Comparison of ENCODE assay signal across 7 cellular contexts in genomic region chr11:123059056-123059920, GRCh38. TPM values are rescaled to one million over a fixed set of nuclear protein-coding genes. Genes with fewer than 3 reads are reported as not detected.
DNase-seq lines count a peak whose midpoint lies in the region; ATAC-seq and TF ChIP-seq lines count a peak whose summit lies in the region.
"Not testable (repeated sequence)": the region's sequence is repeated elsewhere in the genome, so short reads cannot be mapped to it uniquely, and the experiment has no call there.

No MANE protein-coding gene starts in this region.

- H3K4me3 ChIP-seq in GM06990 (replicated peaks; ENCODE audit: low read depth, low read length), result peak overlapping the region; percentile 74
- H3K4me3 ChIP-seq in MM.1S (ENCODE audit: low read length), result peak overlapping the region; percentile 95
- H3K4me3 ChIP-seq in breast epithelium, result peak overlapping the region; percentile 81 to 97 (median 86)
- H3K4me3 ChIP-seq in fibroblast of villous mesenchyme (ENCODE audit: low read depth, low read length), result peak overlapping the region; percentile 100
- peak overlapping the region; percentile 88 to 99 (median 94) for H3K4me3 ChIP-seq in gastrocnemius medialis

- H3K9me3 Mint-ChIP-seq in activated CD4-positive, alpha-beta memory T cell treated with anti-CD3 and anti-CD28 coated beads for 36 hours; mesothelial cell of epicardium: not testable (repeated sequence)

- peaks cover 68% of the 10 kb centered on the region for H4K20me1 ChIP-seq in MM.1S (ENCODE audit: insufficient read depth, low read length)

- not testable (repeated sequence) for H3K9me3 ChIP-seq in MM.1S (replicated peaks; ENCODE audit: insufficient read depth, low read length); breast epithelium; gastrocnemius medialis

- CTCF ChIA-PET in activated CD4-positive, alpha-beta memory T cell treated with anti-CD3 and anti-CD28 coated beads for 36 hours (lab: Charles Lee), result interaction anchor here (0.9 to 1.1 kb wide), 2 partner anchors 44 to 205 kb away, joined by 3 read pairs; no protein-coding TSS in a partner anchor

- H2AFZ ChIP-seq in MM.1S (ENCODE audit: low read length), result not testable (repeated sequence)

- not testable (repeated sequence) for TF ChIP-seq POLR2A in breast epithelium (IDR thresholded peaks at IDR 0.05); gastrocnemius medialis (IDR thresholded peaks at IDR 0.05)

- peaks cover 73% of the 10 kb centered on the region for H3K79me2 ChIP-seq in MM.1S (ENCODE audit: low read length)

- peaks cover 49% of the 10 kb centered on the region for H3K4me1 Mint-ChIP-seq in activated CD4-positive, alpha-beta memory T cell treated with anti-CD3 and anti-CD28 coated beads for 36 hours (ENCODE audit: low read depth)
- peaks cover 51% of the 10 kb centered on the region for H3K4me1 Mint-ChIP-seq in mesothelial cell of epicardium

- not testable (repeated sequence) for DNase-seq in GM06990 (ENCODE audit: extremely low read depth, insufficient read length); MM.1S; activated CD4-positive, alpha-beta memory T cell treated with anti-CD3 and anti-CD28 coated beads for 36 hours; breast epithelium (ENCODE audit: low spot score in 2 of 2); fibroblast of villous mesenchyme (ENCODE audit: low read depth); mesothelial cell of epicardium (ENCODE audit: low spot score in 2 of 2, unreplicated experiment in 2 of 2); gastrocnemius medialis

- intact Hi-C loops in activated CD4-positive, alpha-beta memory T cell treated with anti-CD3 and anti-CD28 coated beads for 36 hours (cut with micrococcal nuclease), result loop anchor here (2.0 kb wide), 1 partner anchor 76 kb away; no protein-coding TSS in a partner anchor
- intact Hi-C loops in breast epithelium (cut with DNase I; ENCODE audit: low total_unique reads), result not testable (repeated sequence)
- intact Hi-C loops in gastrocnemius medialis (cut with DNase I; ENCODE audit: low total_unique reads), result loop anchor here (10.0 kb wide), 1 partner anchor 194 kb away; no protein-coding TSS in a partner anchor

- H3K9me2 ChIP-seq in MM.1S (replicated peaks; ENCODE audit: insufficient read depth, low read length), result not testable (repeated sequence)

- peaks cover 78% of the 10 kb centered on the region for H3K36me3 Mint-ChIP-seq in activated CD4-positive, alpha-beta memory T cell treated with anti-CD3 and anti-CD28 coated beads for 36 hours
- peaks cover 45% of the 10 kb centered on the region for H3K36me3 Mint-ChIP-seq in mesothelial cell of epicardium

- peaks cover 78% of the 10 kb centered on the region for H3F3A ChIP-seq in MM.1S (ENCODE audit: insufficient read depth, low read length)

- H3K27ac ChIP-seq in MM.1S (ENCODE audit: low read length), result peak overlapping the region; percentile 99; the same call in 1 of the 2 replicates
- peak overlapping the region; percentile 29 to 100 for H3K27ac ChIP-seq in breast epithelium
- peak overlapping the region; percentile 37 to 99 (median 76) for H3K27ac ChIP-seq in gastrocnemius medialis

- H3K9ac ChIP-seq in MM.1S (ENCODE audit: low read length), result peak overlapping the region; percentile 95; the same call in 1 of the 2 replicates

- TF ChIP-seq CTCF in GM06990 (IDR thresholded peaks at IDR 0.05; ENCODE audit: insufficient read depth, low read length, poor library complexity, severe bottlenecking); MM.1S (IDR thresholded peaks at IDR 0.05; ENCODE audit: low read length); breast epithelium (IDR thresholded peaks at IDR 0.05); fibroblast of villous mesenchyme (IDR thresholded peaks at IDR 0.05; ENCODE audit: insufficient read depth, low read depth, low read length); mesothelial cell of epicardium (IDR thresholded peaks at IDR 0.05; ENCODE audit: unreplicated experiment); gastrocnemius medialis (IDR thresholded peaks at IDR 0.05 in 4 of 5, conservative IDR thresholded peaks at IDR 0.05 in 1 of 5): not testable (repeated sequence)

- H3K4me3 Mint-ChIP-seq in activated CD4-positive, alpha-beta memory T cell treated with anti-CD3 and anti-CD28 coated beads for 36 hours, result peak overlapping the region; percentile 99
- H3K4me3 Mint-ChIP-seq in mesothelial cell of epicardium, result peak overlapping the region; percentile 93

- in situ Hi-C loops in gastrocnemius medialis (cut with MboI; ENCODE audit: low sequenced_read_pairs in 4 of 4), result not testable (repeated sequence)

- not testable (repeated sequence) for H3K27me3 Mint-ChIP-seq in activated CD4-positive, alpha-beta memory T cell treated with anti-CD3 and anti-CD28 coated beads for 36 hours; mesothelial cell of epicardium (ENCODE audit: low read depth)

- peaks cover 25% of the 10 kb centered on the region for H3K4me1 ChIP-seq in MM.1S (ENCODE audit: low read length)
- H3K4me1 ChIP-seq in breast epithelium, result not testable (repeated sequence)
- H3K4me1 ChIP-seq in gastrocnemius medialis, result peaks cover 63 to 69% of the 10 kb centered on the region in 2 donors

- peaks cover 31% of the 10 kb centered on the region for H3K36me3 ChIP-seq in GM06990 (ENCODE audit: control insufficient read depth, insufficient read depth, low read length)
- peaks cover 43% of the 10 kb centered on the region for H3K36me3 ChIP-seq in MM.1S (replicated peaks; ENCODE audit: insufficient read depth, low read length)
- H3K36me3 ChIP-seq in breast epithelium, result not testable (repeated sequence)
- peaks cover 16 to 68% of the 10 kb centered on the region in 2 donors for H3K36me3 ChIP-seq in gastrocnemius medialis

- peak overlapping the region; percentile 78 for H3K4me2 ChIP-seq in MM.1S (ENCODE audit: low read depth, low read length)

- not testable (repeated sequence) for ATAC-seq in gastrocnemius medialis

- POLR2A ChIA-PET in activated CD4-positive, alpha-beta memory T cell treated with anti-CD3 and anti-CD28 coated beads for 36 hours (lab: Charles Lee), result interaction anchor here (0.6 to 12.4 kb wide), 7 partner anchors 8 to 392 kb away, joined by 3 to 202 read pairs (median 3); no protein-coding TSS in a partner anchor

- H3K27me3 ChIP-seq in GM06990 (replicated peaks; ENCODE audit: control insufficient read depth, insufficient read depth, low read length); MM.1S (replicated peaks; ENCODE audit: insufficient read depth, low read length); breast epithelium; gastrocnemius medialis: not testable (repeated sequence)

- peak overlapping the region; percentile 100 for H3K27ac Mint-ChIP-seq in activated CD4-positive, alpha-beta memory T cell treated with anti-CD3 and anti-CD28 coated beads for 36 hours
- H3K27ac Mint-ChIP-seq in mesothelial cell of epicardium, result peak overlapping the region; percentile 62

RNA-seq across cellular contexts. Expression of gene HSPA8, which starts 2.6 kb away (rescaled TPM):
- total RNA-seq in activated CD4-positive, alpha-beta memory T cell treated with anti-CD3 and anti-CD28 coated beads for 36 hours, result 1,000 to 10,000 TPM; 2,378 to 2,407 TPM
- total RNA-seq in breast epithelium (100 to 1,000 TPM; 691 to 851 (median 698) TPM), fibroblast of villous mesenchyme (1,631 and 2,555 TPM in 2 replicates), mesothelial cell of epicardium (714 to 741 TPM (median 735 TPM) in 3 replicates), gastrocnemius medialis (1,000 to 10,000 TPM; 1,017 to 1,596 (median 1,399) TPM)
